Comparison of ENCODE assay signal across 14 cellular contexts in genomic region chr16:11198817-11199216, GRCh38. TPM values are rescaled to one million over a fixed set of nuclear protein-coding genes. Genes with fewer than 3 reads are reported as not detected.
DNase-seq lines count a peak whose midpoint lies in the region; ATAC-seq and TF ChIP-seq lines count a peak whose summit lies in the region.
"Had no signal": no experiment of that assay in that cellular context is flagged by ENCODE, and none has a peak within 500 bp of the region (broad histone marks: within the 10 kb centered on the region; RNA-seq: fewer than 3 reads in every experiment).

No MANE protein-coding gene starts in this region.

- no peaks in the 10 kb centered on the region for H3K9me3 ChIP-seq in PC-9 (ENCODE audit: insufficient read depth, low read depth)
- H3K9me3 ChIP-seq: uterus had no signal

- no peaks in the 10 kb centered on the region for H4K20me1 ChIP-seq in PC-9 (ENCODE audit: insufficient read depth)

- H3K79me2 ChIP-seq in PC-9 (ENCODE audit: low read depth), result no peaks in the 10 kb centered on the region

- POLR2A ChIA-PET in PC-9 (lab: Charles Lee; ENCODE audit: unreplicated experiment), result no interaction called here

- BruUV-seq in PC-9 (replicated peaks; lab: Mats Ljungman, UMichigan), result no TSS peak

- H3K36me3 ChIP-seq in PC-9 (ENCODE audit: low read depth), result no peaks in the 10 kb centered on the region
- H3K36me3 ChIP-seq: cardiac muscle cell, MG63, uterus had no signal

- peaks cover 25% of the 10 kb centered on the region for H3F3A ChIP-seq in PC-9 (ENCODE audit: insufficient read depth, low read depth)

- no peaks in the 10 kb centered on the region for H3K9me2 ChIP-seq in PC-9 (ENCODE audit: insufficient read depth)

- H3K4me1 ChIP-seq in PC-9 (replicated peaks; ENCODE audit: insufficient read depth) (peaks cover 31% of the 10 kb centered on the region), foreskin keratinocyte (peaks cover 29% of the 10 kb centered on the region)
- H3K4me1 ChIP-seq: uterus had no signal

- no peak overlapping the region for H3K4me3 ChIP-seq in PC-9
- H3K4me3 ChIP-seq: cardiac muscle cell, MG63, skin epidermis, uterus had no signal

- no peak for TF ChIP-seq CTCF in PC-9 (conservative IDR thresholded peaks at IDR 0.05)
- no peak for TF ChIP-seq CTCF in foreskin keratinocyte (conservative IDR thresholded peaks at IDR 0.05)

- DNase-seq in A172 (ENCODE audit: low spot score) (peak; percentile 66), GF-D8 (lab: John Stamatoyannopoulos, UW) (peak; percentile 19), PC-9 (peak; percentile 73 to 84), foreskin keratinocyte (no peak), DMS 273 treated with DMSO at 0.1 percent for 48 hours (lab: John Stamatoyannopoulos, UW) (no peak), NCI-H2029 treated with DMSO at 0.1 percent for 48 hours (lab: John Stamatoyannopoulos, UW) (no peak), NCI-H128 (lab: John Stamatoyannopoulos, UW; ENCODE audit: unreplicated experiment) (no peak)
- DNase-seq: activated T-cell treated with anti-CD3 and anti-CD28 coated beads, Interleukin-2, amount 50 U/mL, for 4 hours; MG63; uterus had no signal

- peak; percentile 41 for ATAC-seq in foreskin keratinocyte
- no peak for ATAC-seq in HG03342 (IDR thresholded peaks at IDR 0.05; ENCODE audit: unreplicated experiment)
- ATAC-seq: activated T-cell treated with anti-CD3 and anti-CD28 coated beads, Interleukin-2, amount 50 U/mL, for 4 hours had no signal

- intact Hi-C loops in PC-9 (cut with micrococcal nuclease; ENCODE audit: unreplicated experiment), result no loop called here

- H3K27me3 ChIP-seq in PC-9 (ENCODE audit: insufficient read depth, low read depth) (no peaks in the 10 kb centered on the region), foreskin keratinocyte (no peaks in the 10 kb centered on the region)
- H3K27me3 ChIP-seq: cardiac muscle cell, MG63, uterus had no signal

- CTCF ChIA-PET in PC-9 (lab: Charles Lee), result interaction anchor here (0.5 to 1.4 kb wide), 3 partner anchors 30 to 228 kb away, joined by 3 to 11 read pairs (median 4); no protein-coding TSS in a partner anchor

- H3K4me2 ChIP-seq in PC-9, result peak overlapping the region; percentile 41

- no peak overlapping the region for H2AFZ ChIP-seq in PC-9

- H3K27ac ChIP-seq in PC-9, result no peak overlapping the region
- H3K27ac ChIP-seq in foreskin keratinocyte, result no peak overlapping the region
- H3K27ac ChIP-seq: C4-2B, cardiac muscle cell, skin epidermis, uterus had no signal

RNA-seq across cellular contexts. Expression of gene SOCS1, which starts 57.2 kb away (rescaled TPM):
- 0.17 TPM in 1 of 2 replicates, not detected in the other for total RNA-seq in A172 (2014; rRNA removed; shearing (Covaris generic))
- 4.6 and 6.7 TPM in 2 replicates for total RNA-seq in PC-9 (2021)
- total RNA-seq in foreskin keratinocyte, result 5.2 and 6.3 TPM in 2 replicates
- polyA plus RNA-seq in foreskin keratinocyte, result 8.8 and 13.1 TPM in 2 replicates

Comparison
In these comparisons a context has a peak if more than half of its experiments do, and no peak if none do; other contexts are left out.
1. DNase-seq: peak in A172 (single experiment), GF-D8 (single experiment) and PC-9 (2 of 2); none in foreskin keratinocyte (0 of 2), DMS 273 treated with DMSO at 0.1 percent for 48 hours (single experiment), NCI-H2029 treated with DMSO at 0.1 percent for 48 hours (single experiment) and NCI-H128 (single experiment).